ENCODE assay signal across 10 cellular contexts in genomic region chr1:191174298-191174697, GRCh38.
DNase-seq lines count a peak whose midpoint lies in the region; ATAC-seq and TF ChIP-seq lines count a peak whose summit lies in the region.
"Had no signal": no experiment of that assay in that cellular context is flagged by ENCODE, and none has a peak within 500 bp of the region (broad histone marks: within the 10 kb centered on the region; RNA-seq: fewer than 3 reads in every experiment).

No MANE protein-coding gene starts in this region.

- intact Hi-C loops in spleen (cut with DNase I; ENCODE audit: low total_unique reads), result no loop called here

- TF ChIP-seq CTCF in spleen (IDR thresholded peaks at IDR 0.05 in 8 of 11, conservative IDR thresholded peaks at IDR 0.05 in 3 of 11) (no peak), osteoblast (IDR thresholded peaks at IDR 0.05; ENCODE audit: extremely low read depth, low read depth, low read length) (no peak)

- H3K4me2 ChIP-seq in osteoblast (ENCODE audit: insufficient read depth, low read length), result no peak overlapping the region

- H3K9me3 ChIP-seq in spleen, result no peaks in the 10 kb centered on the region
- H3K9me3 ChIP-seq in osteoblast (ENCODE audit: low read depth, low read length), result no peaks in the 10 kb centered on the region

- H3K9me3 Mint-ChIP-seq in activated naive CD8-positive, alpha-beta T cell treated with anti-CD3 and anti-CD28 coated beads, Interleukin-2, amount 10 ng/mL, durations not matched to agents 7 days and 5 days, result peaks cover 2% of the 10 kb centered on the region
- peaks cover 4% of the 10 kb centered on the region for H3K9me3 Mint-ChIP-seq in activated naive CD8-positive, alpha-beta T cell treated with anti-CD3 and anti-CD28 coated beads, Interleukin-2, amount 50 U/mL, for 24 hours

- H4K20me1 ChIP-seq in osteoblast (ENCODE audit: insufficient read depth, low read length), result no peaks in the 10 kb centered on the region

- no peaks in the 10 kb centered on the region for H3K27me3 Mint-ChIP-seq in activated naive CD8-positive, alpha-beta T cell treated with anti-CD3 and anti-CD28 coated beads, Interleukin-2, amount 10 ng/mL, durations not matched to agents 7 days and 5 days
- H3K27me3 Mint-ChIP-seq in activated naive CD8-positive, alpha-beta T cell treated with anti-CD3 and anti-CD28 coated beads, Interleukin-2, amount 50 U/mL, for 24 hours, result no peaks in the 10 kb centered on the region
- H3K27me3 Mint-ChIP-seq: stimulated activated naive CD8-positive, alpha-beta T cell treated with anti-CD3 and anti-CD28 coated beads, Interleukin-15, Interleukin-2, amounts not matched to agents 100 ng/mL and 50 ng/mL, for 24 hours had no signal

- TF ChIP-seq POLR2A in spleen (IDR thresholded peaks at IDR 0.05), result no peak

- no peaks in the 10 kb centered on the region for H3K79me2 ChIP-seq in osteoblast (ENCODE audit: insufficient read depth, low read length)

- H3K4me1 ChIP-seq in spleen, result no peaks in the 10 kb centered on the region
- no peaks in the 10 kb centered on the region for H3K4me1 ChIP-seq in osteoblast (ENCODE audit: insufficient read depth, low read length)

- no peak for ATAC-seq in activated naive CD8-positive, alpha-beta T cell treated with anti-CD3 and anti-CD28 coated beads, Interleukin-2, amount 10 ng/mL, durations not matched to agents 7 days and 5 days (ENCODE audit: low read depth)
- no peak for ATAC-seq in activated naive CD8-positive, alpha-beta T cell treated with anti-CD3 and anti-CD28 coated beads, Interleukin-2, amount 50 U/mL, for 24 hours
- peak; percentile 100 for ATAC-seq in HG02973 (IDR thresholded peaks at IDR 0.05; ENCODE audit: unreplicated experiment)

- H3K4me3 Mint-ChIP-seq in activated naive CD8-positive, alpha-beta T cell treated with anti-CD3 and anti-CD28 coated beads, Interleukin-2, amount 10 ng/mL, durations not matched to agents 7 days and 5 days, result peak overlapping the region; percentile 17
- H3K4me3 Mint-ChIP-seq in activated naive CD8-positive, alpha-beta T cell treated with anti-CD3 and anti-CD28 coated beads, Interleukin-2, amount 50 U/mL, for 24 hours, result no peak overlapping the region
- H3K4me3 Mint-ChIP-seq: neural crest cell; stimulated activated naive CD8-positive, alpha-beta T cell treated with anti-CD3 and anti-CD28 coated beads, Interleukin-15, Interleukin-2, amounts not matched to agents 100 ng/mL and 50 ng/mL, for 24 hours had no signal

- H3K4me3 ChIP-seq in spleen (no peak overlapping the region), osteoblast (ENCODE audit: insufficient read depth, low read length) (no peak overlapping the region)

- no peak overlapping the region for H2AFZ ChIP-seq in osteoblast (ENCODE audit: low read length)

- 33 to 59% (median 45%) methylated on average over 1 of the region's 1 CpG for WGBS in spleen, 5 donors

- no peaks in the 10 kb centered on the region for H3K36me3 Mint-ChIP-seq in activated naive CD8-positive, alpha-beta T cell treated with anti-CD3 and anti-CD28 coated beads, Interleukin-2, amount 10 ng/mL, durations not matched to agents 7 days and 5 days
- no peaks in the 10 kb centered on the region for H3K36me3 Mint-ChIP-seq in activated naive CD8-positive, alpha-beta T cell treated with anti-CD3 and anti-CD28 coated beads, Interleukin-2, amount 50 U/mL, for 24 hours (ENCODE audit: low read depth)

- no peaks in the 10 kb centered on the region for H3K36me3 ChIP-seq in spleen
- no peaks in the 10 kb centered on the region for H3K36me3 ChIP-seq in osteoblast (ENCODE audit: insufficient read depth, low read length)

- no peak overlapping the region for H3K27ac Mint-ChIP-seq in activated naive CD8-positive, alpha-beta T cell treated with anti-CD3 and anti-CD28 coated beads, Interleukin-2, amount 10 ng/mL, durations not matched to agents 7 days and 5 days
- H3K27ac Mint-ChIP-seq in activated naive CD8-positive, alpha-beta T cell treated with anti-CD3 and anti-CD28 coated beads, Interleukin-2, amount 50 U/mL, for 24 hours, result no peak overlapping the region
- H3K27ac Mint-ChIP-seq: stimulated activated naive CD8-positive, alpha-beta T cell treated with anti-CD3 and anti-CD28 coated beads, Interleukin-15, Interleukin-2, amounts not matched to agents 100 ng/mL and 50 ng/mL, for 24 hours had no signal

- peaks cover 2% of the 10 kb centered on the region for H3K4me1 Mint-ChIP-seq in activated naive CD8-positive, alpha-beta T cell treated with anti-CD3 and anti-CD28 coated beads, Interleukin-2, amount 10 ng/mL, durations not matched to agents 7 days and 5 days
- peaks cover 2% of the 10 kb centered on the region for H3K4me1 Mint-ChIP-seq in activated naive CD8-positive, alpha-beta T cell treated with anti-CD3 and anti-CD28 coated beads, Interleukin-2, amount 50 U/mL, for 24 hours

- H3K27ac ChIP-seq in caudate nucleus (ENCODE audit: low read depth, low read length) (no peak overlapping the region), spleen (no peak overlapping the region), osteoblast (ENCODE audit: low read depth, low read length) (no peak overlapping the region)

- POLR2A ChIA-PET in activated naive CD8-positive, alpha-beta T cell treated with anti-CD3 and anti-CD28 coated beads, Interleukin-2, amount 10 ng/mL, durations not matched to agents 7 days and 5 days (lab: Charles Lee), result no interaction called here

- H3K27me3 ChIP-seq in spleen (replicated peaks in 1 of 7) (no peaks in the 10 kb centered on the region), osteoblast (ENCODE audit: insufficient read depth, low read length) (no peaks in the 10 kb centered on the region)

- DNase-seq in activated naive CD8-positive, alpha-beta T cell treated with anti-CD3 and anti-CD28 coated beads, Interleukin-2, amount 10 ng/mL, durations not matched to agents 7 days and 5 days, result no peak
- no peak for DNase-seq in activated naive CD8-positive, alpha-beta T cell treated with anti-CD3 and anti-CD28 coated beads, Interleukin-2, amount 50 U/mL, for 24 hours
- DNase-seq in NOMO-1 treated with DMSO at 0.1 percent for 48 hours (lab: John Stamatoyannopoulos, UW; ENCODE audit: unreplicated experiment) (peak; percentile 84), caudate nucleus (lab: John Stamatoyannopoulos, UW) (no peak), spleen (no peak), T1000 (lab: John Stamatoyannopoulos, UW) (no peak), osteoblast (ENCODE audit: insufficient read length, low spot score, missing footprints) (no peak)
